Comparison of ENCODE assay signal across 7 cellular contexts in genomic region chr5:174542466-174542865, GRCh38.
"Had no signal": no experiment of that assay in that cellular context is flagged by ENCODE, and none has a peak within 500 bp of the region (broad histone marks: within the 10 kb centered on the region; RNA-seq: fewer than 3 reads in every experiment).

No MANE protein-coding gene starts in this region.

- ATAC-seq: GM23338, HepG2, K562 had no signal

- H2AFZ ChIP-seq: GM23338 had no signal

- H3K9me3 ChIP-seq: HAP-1 had no signal

- DNase-seq: H7, KG1 had no signal

- H3K36me3 ChIP-seq: HAP-1 had no signal

- H3K4me1 ChIP-seq: HAP-1 had no signal

- H3K27ac ChIP-seq: HL-60 had no signal

- FAIRE-seq: HepG2, K562 had no signal

- H3K4me3 ChIP-seq: GM23338, HAP-1, K562 had no signal

- H3K4me2 ChIP-seq: GM23338 had no signal
